ENCODE assay signal across 16 cellular contexts in genomic region chr10:4867109-4867519, GRCh38.
"Had no signal": no experiment of that assay in that cellular context is flagged by ENCODE, and none has a peak within 500 bp of the region (broad histone marks: within the 10 kb centered on the region; RNA-seq: fewer than 3 reads in every experiment).

No MANE protein-coding gene starts in this region.

- H3K36me3 ChIP-seq: gastroesophageal sphincter, thyroid gland, vagina had no signal

- H3K9me3 ChIP-seq: gastroesophageal sphincter, thyroid gland, vagina had no signal

- DNase-seq: activated CD4-positive, CD25-positive, alpha-beta regulatory T cell; activated gamma-delta T cell; activated naive CD8-positive, alpha-beta T cell treated with anti-CD3 and anti-CD28 coated beads for 36 hours; activated T-cell treated with anti-CD3 and anti-CD28 coated beads, Interleukin-2, amount 50 U/mL, for 1 hour; hippocampal formation; natural killer cell; nucleus accumbens; stimulated activated CD4-positive, alpha-beta T cell treated with anti-CD3 and anti-CD28 coated beads, Interleukin-15, amount 100 ng/mL, for 24 hours; stimulated activated CD4-positive, alpha-beta T cell treated with anti-CD3 and anti-CD28 coated beads, Interleukin-4, amount 100 ng/mL, for 24 hours; T-helper 2 cell; thyroid gland had no signal

- FAIRE-seq: colon, TTC549 had no signal

- H3K27ac ChIP-seq: epithelial cell of prostate, gastroesophageal sphincter, vagina had no signal

- H3K27me3 ChIP-seq: gastroesophageal sphincter, thyroid gland, vagina had no signal

- ATAC-seq: gastroesophageal sphincter, natural killer cell had no signal

- H3K4me3 ChIP-seq: gastroesophageal sphincter, thyroid gland, vagina had no signal

- H3K4me1 ChIP-seq: gastroesophageal sphincter, thyroid gland, vagina had no signal
